ENCODE assay signal across 19 cellular contexts in genomic region chr17:66032082-66032712, GRCh38.
A peak's percentile ranks its signal among the peaks of the same experiment; 100 is the strongest.
DNase-seq lines count a peak whose midpoint lies in the region; ATAC-seq and TF ChIP-seq lines count a peak whose summit lies in the region.
"Had no signal": no experiment of that assay in that cellular context is flagged by ENCODE, and none has a peak within 500 bp of the region (broad histone marks: within the 10 kb centered on the region; RNA-seq: fewer than 3 reads in every experiment).

No MANE protein-coding gene starts in this region.

- H3K27me3 Mint-ChIP-seq in GM23338 (ENCODE audit: insufficient read depth, low read depth, poor library complexity) (no peaks in the 10 kb centered on the region), T-helper 17 cell (no peaks in the 10 kb centered on the region)
- H3K27me3 Mint-ChIP-seq: activated naive CD8-positive, alpha-beta T cell had no signal

- CTCF ChIA-PET in GM10248 (lab: Yijun Ruan, JAX): no interaction called here

- peak; percentile 62 for ATAC-seq in GM19023 (IDR thresholded peaks at IDR 0.05; ENCODE audit: unreplicated experiment)
- ATAC-seq in HG02588 (IDR thresholded peaks at IDR 0.05; ENCODE audit: unreplicated experiment): peak; percentile 82
- ATAC-seq in HG03460 (IDR thresholded peaks at IDR 0.05; ENCODE audit: unreplicated experiment): peak; percentile 61
- no peak for ATAC-seq in SK-N-SH treated with all-trans-retinoic acid at 6 μM for 48 hours
- ATAC-seq in HG03354 (IDR thresholded peaks at IDR 0.05; ENCODE audit: poor library complexity, severe bottlenecking, unreplicated experiment): no peak
- ATAC-seq in GM23338: no peak
- ATAC-seq in T-helper 17 cell: no peak
- ATAC-seq: heart left ventricle, Panc1, right cardiac atrium had no signal

- H3K79me2 ChIP-seq in GM23338 (replicated peaks; ENCODE audit: insufficient read depth): no peaks in the 10 kb centered on the region

- no peak for TF ChIP-seq CTCF in GM10248 (IDR thresholded peaks at IDR 0.05; ENCODE audit: control extremely low read depth, extremely low read depth, low read depth, missing control alignments)
- TF ChIP-seq CTCF in GM23338 (conservative IDR thresholded peaks at IDR 0.05; ENCODE audit: low read depth in 2 of 2): no peak

- H3F3A ChIP-seq in GM23338 (replicated peaks; ENCODE audit: low read depth): no peaks in the 10 kb centered on the region

- H3K4me3 Mint-ChIP-seq in GM23338 (no peak overlapping the region), T-helper 17 cell (no peak overlapping the region)
- H3K4me3 Mint-ChIP-seq: activated naive CD8-positive, alpha-beta T cell; neural progenitor cell had no signal

- no peaks in the 10 kb centered on the region for H3K4me1 ChIP-seq in GM23338 (ENCODE audit: insufficient read depth)
- H3K4me1 ChIP-seq: heart left ventricle, neural progenitor cell had no signal

- no peak overlapping the region for H2AFZ ChIP-seq in GM23338
- H2AFZ ChIP-seq: GM23248, neural progenitor cell had no signal

- H3K27ac Mint-ChIP-seq in GM23338: no peak overlapping the region
- no peak overlapping the region for H3K27ac Mint-ChIP-seq in T-helper 17 cell
- H3K27ac Mint-ChIP-seq: activated naive CD8-positive, alpha-beta T cell; neural progenitor cell had no signal

- H3K9me3 Mint-ChIP-seq in GM23338: no peaks in the 10 kb centered on the region
- H3K9me3 Mint-ChIP-seq: neural progenitor cell had no signal

- no peaks in the 10 kb centered on the region for H4K20me1 ChIP-seq in GM23338 (replicated peaks; ENCODE audit: insufficient read depth)

- H3K9me2 ChIP-seq in GM23338 (ENCODE audit: insufficient read depth): no peaks in the 10 kb centered on the region

- POLR2A ChIA-PET in GM10248 (lab: Yijun Ruan, JAX): no interaction called here

- H3K9me3 ChIP-seq in T-helper 17 cell (ENCODE audit: control insufficient read depth, low read length, poor library complexity, severe bottlenecking): no peaks in the 10 kb centered on the region
- H3K9me3 ChIP-seq: heart left ventricle, MG63 had no signal

- H3K36me3 Mint-ChIP-seq in GM23338 (ENCODE audit: low read depth) (no peaks in the 10 kb centered on the region), T-helper 17 cell (ENCODE audit: low read depth) (peaks cover 2% of the 10 kb centered on the region)
- H3K36me3 Mint-ChIP-seq: activated naive CD8-positive, alpha-beta T cell had no signal

- H3K4me2 ChIP-seq in GM23338: no peak overlapping the region
- H3K4me2 ChIP-seq: neural progenitor cell had no signal

- no peaks in the 10 kb centered on the region for H3K27me3 ChIP-seq in GM23338 (ENCODE audit: insufficient read depth)
- H3K27me3 ChIP-seq: heart left ventricle, MG63, neural progenitor cell had no signal

- H3K4me3 ChIP-seq in GM23338: no peak overlapping the region
- H3K4me3 ChIP-seq: GM23248, heart left ventricle, MG63, neural progenitor cell had no signal

- no peak overlapping the region for H3K27ac ChIP-seq in GM23338 (ENCODE audit: low read depth)
- H3K27ac ChIP-seq: GM23248, heart left ventricle, neural progenitor cell had no signal

- no peaks in the 10 kb centered on the region for H3K36me3 ChIP-seq in GM23338 (ENCODE audit: insufficient read depth)
- H3K36me3 ChIP-seq: MG63, neural progenitor cell had no signal

- DNase-seq in GM10248 (ENCODE audit: extremely low spot score): peak; percentile 17
- no peak for DNase-seq in GM23338 (ENCODE audit: low spot score)
- DNase-seq in T-helper 17 cell: no peak
- DNase-seq: GM23248; heart left ventricle; islet precursor cell; MG63; NCI-H2081; NCI-H748 treated with DMSO at 0.1 percent for 48 hours; right cardiac atrium; stimulated activated CD4-positive, alpha-beta T cell treated with anti-CD3 and anti-CD28 coated beads, Interleukin-4, amount 100 ng/mL, for 1 hour had no signal

- H3K4me1 Mint-ChIP-seq in GM23338 (peaks cover under 1% of the 10 kb centered on the region; the same call in 2 of the 3 replicates), T-helper 17 cell (peaks cover under 1% of the 10 kb centered on the region)
- H3K4me1 Mint-ChIP-seq: neural progenitor cell had no signal

TF ChIP-seq in SK-N-SH treated with all-trans-retinoic acid at 6 μM for 48 hours, 23 proteins besides CTCF, POLR2A, EP300 and RAD21 (continues in another document):
- TF ChIP-seq ZNF8 (CRISPR knock-in tag; IDR thresholded peaks at IDR 0.05) (no peak), SNAI2 (CRISPR knock-in tag; IDR thresholded peaks at IDR 0.05) (no peak), TOX (CRISPR knock-in tag; IDR thresholded peaks at IDR 0.05; ENCODE audit: borderline replicate concordance) (no peak), RARB (CRISPR knock-in tag; IDR thresholded peaks at IDR 0.05) (no peak), CREB5 (CRISPR knock-in tag; IDR thresholded peaks at IDR 0.05; ENCODE audit: low read depth) (no peak), ZFP3 (CRISPR knock-in tag; IDR thresholded peaks at IDR 0.05) (no peak), ZC3H10 (CRISPR knock-in tag; IDR thresholded peaks at IDR 0.05) (no peak), CSRNP3 (CRISPR knock-in tag; IDR thresholded peaks at IDR 0.05) (no peak)

TF ChIP-seq in GM23338, 12 proteins besides CTCF, POLR2A, EP300 and RAD21 (continues in another document):
- TF ChIP-seq POLR2AphosphoS5 (IDR thresholded peaks at IDR 0.05; ENCODE audit: low read depth) (no peak), ZNF331 (CRISPR knock-in tag; IDR thresholded peaks at IDR 0.05; ENCODE audit: low read depth) (no peak), CREB1 (CRISPR knock-in tag; IDR thresholded peaks at IDR 0.05; ENCODE audit: low read depth) (no peak), ZNF114 (CRISPR knock-in tag; IDR thresholded peaks at IDR 0.05) (no peak), EZH2 (IDR thresholded peaks at IDR 0.05; ENCODE audit: low read depth, unreplicated experiment) (no peak), NANOG (IDR thresholded peaks at IDR 0.05; ENCODE audit: borderline replicate concordance) (no peak), EZH2phosphoT487 (IDR thresholded peaks at IDR 0.05; ENCODE audit: unreplicated experiment) (no peak), ETS1 (IDR thresholded peaks at IDR 0.05) (no peak), REST (IDR thresholded peaks at IDR 0.05; ENCODE audit: unreplicated experiment) (no peak), JUNB (IDR thresholded peaks at IDR 0.05; ENCODE audit: unreplicated experiment) (no peak), STAT1 (IDR thresholded peaks at IDR 0.05; ENCODE audit: unreplicated experiment) (no peak)

Comparison
In these comparisons a context has a peak if more than half of its experiments do, and no peak if none do; other contexts are left out.
1. ATAC-seq: peak in GM19023 (single experiment), HG02588 (single experiment) and HG03460 (single experiment); none in SK-N-SH treated with all-trans-retinoic acid at 6 μM for 48 hours (single experiment), HG03354 (single experiment), GM23338 (single experiment) and T-helper 17 cell (single experiment).